16 cellular contexts compared by ENCODE assay signal in the genomic region with DNA sequence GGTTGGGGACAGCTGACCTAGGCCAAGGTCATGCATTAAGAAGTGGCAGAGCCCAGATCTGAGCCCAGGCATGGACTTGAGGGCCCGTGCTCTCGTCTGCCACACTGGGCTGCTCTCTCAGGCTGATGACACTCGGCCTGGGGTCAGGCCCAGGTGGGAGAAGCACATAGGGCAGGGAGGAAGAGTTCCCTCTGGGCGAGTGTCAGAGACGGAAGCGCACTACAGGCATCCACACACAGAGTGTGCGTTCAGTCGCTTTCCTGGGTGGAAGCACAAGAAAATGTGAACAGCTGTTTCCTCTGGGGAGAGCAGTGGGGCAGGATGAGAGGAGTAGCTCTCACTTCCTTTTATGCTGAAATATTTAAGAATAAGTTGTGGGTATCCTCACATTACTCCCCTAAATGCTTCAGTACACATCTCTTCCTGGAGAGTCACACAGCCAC. TPM values are rescaled to one million over a fixed set of nuclear protein-coding genes. Genes with fewer than 3 reads are reported as not detected.
DNase-seq lines count a peak whose midpoint lies in the region; ATAC-seq, FAIRE-seq and TF ChIP-seq lines count a peak whose summit lies in the region.
"Had no signal": no experiment of that assay in that cellular context is flagged by ENCODE, and none has a peak within 500 bp of the region (broad histone marks: within the 10 kb centered on the region; RNA-seq: fewer than 3 reads in every experiment).

No MANE protein-coding gene starts in this region.

- in situ Hi-C loops in K562 (cut with MboI): no loop called here

- peak overlapping the region; percentile 85; the same call in 2 of the 3 replicates for H3K27ac ChIP-seq in K562 (ENCODE audit: extremely low read depth, low read depth, low read length)
- peak overlapping the region; percentile 72 for H3K27ac ChIP-seq in lower lobe of right lung
- peak overlapping the region; percentile 60 for H3K27ac ChIP-seq in subcutaneous abdominal adipose tissue (ENCODE audit: low read depth, low read length)
- H3K27ac ChIP-seq in CD4-positive, alpha-beta memory T cell (ENCODE audit: low read depth, low read length): no peak overlapping the region
- H3K27ac ChIP-seq: VCaP had no signal

- TF ChIP-seq RAD21 in K562 (CRISPR knock-in tag; conservative IDR thresholded peaks at IDR 0.05 in 1 of 2, IDR thresholded peaks at IDR 0.05 in 1 of 2): no peak

- no peak overlapping the region for H3K4me2 ChIP-seq in K562 (ENCODE audit: insufficient read depth, low read length)

- H3K27me3 ChIP-seq in K562 (ENCODE audit: control insufficient read depth in 2 of 2, insufficient read depth in 2 of 2, low read length in 2 of 2) (no peaks in the 10 kb centered on the region), lower lobe of right lung (ENCODE audit: low read depth) (no peaks in the 10 kb centered on the region), subcutaneous abdominal adipose tissue (ENCODE audit: control insufficient read depth in 5 of 5, insufficient read depth in 4 of 5, low read length in 5 of 5) (no peaks in the 10 kb centered on the region)
- no peaks in the 10 kb centered on the region for H3K27me3 ChIP-seq in CD4-positive, alpha-beta memory T cell (ENCODE audit: insufficient read depth, low read length)

- intact Hi-C loops in K562 (cut with micrococcal nuclease): no loop called here
- intact Hi-C loops in lower lobe of right lung (cut with DNase I): no loop called here
- intact Hi-C loops in CD4-positive, alpha-beta memory T cell (cut with micrococcal nuclease): no loop called here

- H3K4me1 ChIP-seq in K562 (replicated peaks in 1 of 2; ENCODE audit: control insufficient read depth in 2 of 2, insufficient read depth in 2 of 2, low read length in 2 of 2) (peaks cover 26 to 34% of the 10 kb centered on the region in 2 experiments), lower lobe of right lung (peaks cover 87% of the 10 kb centered on the region), subcutaneous abdominal adipose tissue (ENCODE audit: control insufficient read depth in 5 of 5, insufficient read depth in 5 of 5, low read length in 5 of 5) (peaks cover 11 to 68% (median 57%) of the 10 kb centered on the region in 5 donors)
- H3K4me1 ChIP-seq in CD4-positive, alpha-beta memory T cell (ENCODE audit: insufficient read depth, low read length): peaks cover 21% of the 10 kb centered on the region

- H3K36me3 ChIP-seq in K562 (ENCODE audit: control insufficient read depth, insufficient read depth, low read length) (no peaks in the 10 kb centered on the region), lower lobe of right lung (no peaks in the 10 kb centered on the region), subcutaneous abdominal adipose tissue (ENCODE audit: control insufficient read depth in 5 of 5, insufficient read depth in 5 of 5, low read length in 5 of 5) (peaks cover 0 to 7% (median 0%) of the 10 kb centered on the region in 5 donors)
- no peaks in the 10 kb centered on the region for H3K36me3 ChIP-seq in CD4-positive, alpha-beta memory T cell (ENCODE audit: insufficient read depth, low read length)

- FAIRE-seq in K562 (lab: Jason Lieb, UNC) (no peak), HTR-8/SVneo (lab: Jason Lieb, UNC) (no peak)
- FAIRE-seq: frontal cortex had no signal

- ATAC-seq in K562: no peak
- ATAC-seq in lower lobe of right lung: no peak
- no peak for ATAC-seq in HG02970 (IDR thresholded peaks at IDR 0.05; ENCODE audit: low FRiP score, unreplicated experiment)
- ATAC-seq: activated naive CD8-positive, alpha-beta T cell treated with anti-CD3 and anti-CD28 coated beads, Interleukin-2, amount 50 U/mL, for 24 hours; left colon had no signal

- H3K36me3 Mint-ChIP-seq in CD4-positive, alpha-beta memory T cell: no peaks in the 10 kb centered on the region
- H3K36me3 Mint-ChIP-seq: CD8-positive, alpha-beta memory T cell had no signal

- POLR2A ChIA-PET in K562 (lab: Yijun Ruan, JAX): interaction anchor here (0.5 kb wide), 1 partner anchor 20 kb away, joined by 7 read pairs; no protein-coding TSS in a partner anchor
- POLR2A ChIA-PET in CD4-positive, alpha-beta memory T cell (lab: Charles Lee; ENCODE audit: partially characterized antibody): no interaction called here

- TF ChIP-seq CTCF in K562 (IDR thresholded peaks at IDR 0.05 in 2 of 3, conservative IDR thresholded peaks at IDR 0.05 in 1 of 3; ENCODE audit: insufficient read depth in 2 of 3, low read depth in 1 of 3, low read length in 3 of 3): no peak
- no peak for TF ChIP-seq CTCF in lower lobe of right lung (IDR thresholded peaks at IDR 0.05)

- H3K9me1 ChIP-seq in K562 (ENCODE audit: control insufficient read depth, insufficient read depth, low read length): peaks cover 7% of the 10 kb centered on the region

- no peak overlapping the region for H2AFZ ChIP-seq in K562 (ENCODE audit: low read depth, low read length)

- no peak overlapping the region for H3K4me3 Mint-ChIP-seq in CD4-positive, alpha-beta memory T cell
- H3K4me3 Mint-ChIP-seq: activated naive CD8-positive, alpha-beta T cell treated with anti-CD3 and anti-CD28 coated beads, Interleukin-2, amount 50 U/mL, for 24 hours; CD8-positive, alpha-beta memory T cell had no signal

- H3K27me3 Mint-ChIP-seq in CD4-positive, alpha-beta memory T cell: peaks cover 1 to 7% of the 10 kb centered on the region in 2 donors

- BruUV-seq in K562 (replicated peaks; lab: Mats Ljungman, UMichigan): no TSS peak

- no peaks in the 10 kb centered on the region for H3K9me3 ChIP-seq in K562 (replicated peaks; ENCODE audit: control insufficient read depth, insufficient read depth, low read depth, low read length)
- H3K9me3 ChIP-seq in lower lobe of right lung: no peaks in the 10 kb centered on the region
- no peaks in the 10 kb centered on the region for H3K9me3 ChIP-seq in subcutaneous abdominal adipose tissue (ENCODE audit: control insufficient read depth in 5 of 5, low read length in 5 of 5)
- H3K9me3 ChIP-seq in CD4-positive, alpha-beta memory T cell (ENCODE audit: control insufficient read depth in 1 of 2, low read length in 2 of 2): no peaks in the 10 kb centered on the region

- H3K79me2 ChIP-seq in K562 (ENCODE audit: control insufficient read depth, insufficient read depth, low read length): peaks cover 7% of the 10 kb centered on the region; the same call in 1 of the 3 replicates

- peak; percentile 64 to 78 for DNase-seq in Kasumi-1 (lab: John Stamatoyannopoulos, UW)
- no peak for DNase-seq in K562 (ENCODE audit: extremely low read depth in 1 of 4, low spot score in 3 of 4)
- DNase-seq in lower lobe of right lung: no peak
- no peak for DNase-seq in CD4-positive, alpha-beta memory T cell
- no peak for DNase-seq in DMS79 treated with DMSO at 0.1 percent for 48 hours (lab: John Stamatoyannopoulos, UW)
- no peak for DNase-seq in HTR-8/SVneo (ENCODE audit: insufficient read length, low spot score)
- DNase-seq: activated naive CD8-positive, alpha-beta T cell treated with anti-CD3 and anti-CD28 coated beads, Interleukin-2, amount 50 U/mL, for 24 hours; CD8-positive, alpha-beta memory T cell; effector CD4-positive, alpha-beta T cell; left colon; NCI-H1092; NCI-H510A treated with DMSO at 0.1 percent for 48 hours had no signal

- H4K20me1 ChIP-seq in K562 (replicated peaks; ENCODE audit: control insufficient read depth, insufficient read depth, low read length): no peaks in the 10 kb centered on the region

- 76% methylated on average over 5 of the region's 8 CpGs for WGBS in K562 (ENCODE audit: insufficient coverage, low coverage, missing lambda C conversion rate)

- TF ChIP-seq EP300 in K562 (IDR thresholded peaks at IDR 0.05; ENCODE audit: low read length): no peak

- H3K9ac ChIP-seq in K562 (ENCODE audit: insufficient read depth in 1 of 2, low read depth in 2 of 2, low read length in 2 of 2) (no peak overlapping the region), subcutaneous abdominal adipose tissue (ENCODE audit: low read length in 5 of 5) (peak overlapping the region in 1 of 5 donors; percentile 38)

- TF ChIP-seq POLR2A in K562 (conservative IDR thresholded peaks at IDR 0.05): no peak

- H3K27ac Mint-ChIP-seq in CD4-positive, alpha-beta memory T cell: no peak overlapping the region
- H3K27ac Mint-ChIP-seq: activated naive CD8-positive, alpha-beta T cell treated with anti-CD3 and anti-CD28 coated beads, Interleukin-2, amount 50 U/mL, for 24 hours; CD8-positive, alpha-beta memory T cell had no signal

- H3K4me3 ChIP-seq in K562 (no peak overlapping the region), lower lobe of right lung (no peak overlapping the region), subcutaneous abdominal adipose tissue (ENCODE audit: low read depth in 1 of 5, low read length in 5 of 5) (no peak overlapping the region)
- no peak overlapping the region for H3K4me3 ChIP-seq in CD4-positive, alpha-beta memory T cell (ENCODE audit: low read length in 2 of 2)

- H3K4me1 Mint-ChIP-seq in CD4-positive, alpha-beta memory T cell: peaks cover 18 to 25% (median 23%) of the 10 kb centered on the region in 4 donors

- CTCF ChIA-PET in K562 (lab: Yijun Ruan, JAX; ENCODE audit: low intra/inter-chr PET ratio): no interaction called here
- CTCF ChIA-PET in CD4-positive, alpha-beta memory T cell (lab: Charles Lee; ENCODE audit: partially characterized antibody): no interaction called here

- no peaks in the 10 kb centered on the region for H3K9me3 Mint-ChIP-seq in CD4-positive, alpha-beta memory T cell
- H3K9me3 Mint-ChIP-seq: activated naive CD8-positive, alpha-beta T cell treated with anti-CD3 and anti-CD28 coated beads, Interleukin-2, amount 50 U/mL, for 24 hours; CD8-positive, alpha-beta memory T cell had no signal

RNA-seq across cellular contexts. Expression of a gene that starts 59.7 kb away (rescaled TPM):
- total RNA-seq in K562 (2011; cell fraction: chromatin; rRNA removed; ENCODE audit: low replicate concordance): 15.4 and 25.4 TPM in 2 replicates
- 22.5 and 35.0 TPM in 2 replicates for total RNA-seq in K562 (2011; cell fraction: nucleolus; rRNA removed)
- total RNA-seq in K562 (2011; cell fraction: nucleoplasm; rRNA removed): 21.7 and 23.8 TPM in 2 replicates
- total RNA-seq in K562 (2014; rRNA removed) (24.0 and 24.9 TPM in 2 replicates), K562 (2014; rRNA removed; fragmentation: Illumina TruSeq; extraction: Trizol) (7.6 and 10.3 TPM in 2 replicates), K562 (2015; rRNA removed; fragmentation: Illumina TruSeq; extraction: Trizol) (8.9 and 10.0 TPM in 2 replicates), K562 (2021) (12.7 and 15.0 TPM in 2 replicates), lower lobe of right lung (11.3 TPM)
- polyA plus RNA-seq in K562 (2011; rRNA removed) (23.4 and 28.0 TPM in 2 replicates), K562 (2014; fragmentation: Illumina TruSeq; extraction: Trizol) (14.3 and 18.9 TPM in 2 replicates), K562 (2014; fragmentation: Nextera tagmentation; extraction: Ambion mirVana) (10 to 100 TPM in 1 of 2 experiments, 1 to 10 TPM in 1; 9.5 to 17.9 TPM), K562 (2014; rRNA removed) (26.5 and 28.8 TPM in 2 replicates)
- 26.8 and 45.5 TPM in 2 replicates for polyA plus RNA-seq in K562 (2011; cell fraction: cytosol; rRNA removed)
- 43.7 and 59.8 TPM in 2 replicates for polyA plus RNA-seq in K562 (2011; cell fraction: nucleus; rRNA removed)
- polyA plus RNA-seq in K562 (2012): 14.9 and 22.4 TPM in 2 replicates
- polyA minus RNA-seq in K562 (2011; rRNA and poly(A)+ RNA removed): 7.7 and 16.5 TPM in 2 replicates
- 6.1 and 8.9 TPM in 2 replicates for polyA minus RNA-seq in K562 (2011; cell fraction: cytosol; rRNA and poly(A)+ RNA removed)
- 11.6 and 13.3 TPM in 2 replicates for polyA minus RNA-seq in K562 (2011; cell fraction: nucleus; rRNA and poly(A)+ RNA removed)
- total RNA-seq in CD4-positive, alpha-beta memory T cell: 1 to 10 TPM; 2.5 to 2.8 TPM
- under 1 TPM in 1 of 2 donors, not detected in 1; 0.29 TPM for polyA plus RNA-seq in CD4-positive, alpha-beta memory T cell

Comparison
In these comparisons a context has a peak if more than half of its experiments do, and no peak if none do; other contexts are left out.
1. DNase-seq: peak in Kasumi-1 (2 of 2); none in K562 (0 of 4), lower lobe of right lung (single experiment), CD4-positive, alpha-beta memory T cell (0 of 5), DMS79 treated with DMSO at 0.1 percent for 48 hours (single experiment) and HTR-8/SVneo (single experiment).